In genomic region chr18:21833619-21834300, GRCh38 we compare ENCODE assay signal across 29 cellular contexts.
DNase-seq lines count a peak whose midpoint lies in the region; ATAC-seq and TF ChIP-seq lines count a peak whose summit lies in the region.
"Had no signal": no experiment of that assay in that cellular context is flagged by ENCODE, and none has a peak within 500 bp of the region (broad histone marks: within the 10 kb centered on the region; RNA-seq: fewer than 3 reads in every experiment).

No MANE protein-coding gene starts in this region.

- DNase-seq in NCI-H524 (lab: John Stamatoyannopoulos, UW) (peak; percentile 37 to 75), heart left ventricle (peak in 1 of 5 donors; percentile 32), AG08395 (ENCODE audit: low spot score) (no peak), upper lobe of right lung (no peak), NCI-H1092 treated with DMSO at 0.1 percent for 48 hours (lab: John Stamatoyannopoulos, UW) (no peak), AML-193 (lab: John Stamatoyannopoulos, UW) (no peak)
- DNase-seq: activated CD4-positive, alpha-beta T cell treated with anti-CD3 and anti-CD28 coated beads, Interleukin-2, amount 50 U/mL, for 4 hours; activated CD4-positive, CD25-positive, alpha-beta regulatory T cell; activated CD8-positive, alpha-beta memory T cell treated with anti-CD3 and anti-CD28 coated beads, Interleukin-2, amount 50 U/mL, for 4 hours; activated naive CD4-positive, alpha-beta T cell treated with anti-CD3 and anti-CD28 coated beads for 36 hours; adrenal gland; effector CD4-positive, alpha-beta T cell; KBM-7; MM.1S; NCI-H1436 treated with DMSO at 0.1 percent for 48 hours; NCI-H526 treated with DMSO at 0.1 percent for 48 hours; Peyer's patch; SJCRH30; stimulated activated naive CD8-positive, alpha-beta T cell treated with anti-CD3 and anti-CD28 coated beads, Interleukin-15, Interleukin-2, amounts not matched to agents 100 U/mL and 50 U/mL, for 24 hours; T-cell; testis had no signal

- H3K4me1 Mint-ChIP-seq in nephron: peaks cover 37% of the 10 kb centered on the region
- H3K4me1 Mint-ChIP-seq: T-cell had no signal

- peaks cover 0 to 15% (median 7%) of the 10 kb centered on the region in 9 donors for H3K36me3 ChIP-seq in heart left ventricle
- peaks cover 6% of the 10 kb centered on the region for H3K36me3 ChIP-seq in upper lobe of right lung
- H3K36me3 ChIP-seq: SJCRH30 had no signal

- H3K9me3 Mint-ChIP-seq in nephron: no peaks in the 10 kb centered on the region
- H3K9me3 Mint-ChIP-seq: activated naive CD4-positive, alpha-beta T cell treated with anti-CD3 and anti-CD28 coated beads for 36 hours; activated T-helper 1 cell treated with anti-CD3 and anti-CD28 coated beads, Interleukin-12 subunit alpha, Interleukin-12 subunit beta, Interleukin-2, Interleukin-4 antibody, amounts not matched to agents 30 ng/mL and 10 ng/mL and 1 ng/mL, durations not matched to agents 14 hours and 24 hours and 36 hours; brain; memory B cell; T-cell had no signal

- WGBS in heart left ventricle, 4 donors: 44 to 66% (median 61%) methylated on average over 4 of the region's 4 CpGs

- H3K27ac Mint-ChIP-seq in nephron: peak overlapping the region in 2 of 3 experiments; percentile 3 to 26
- H3K27ac Mint-ChIP-seq: activated naive CD4-positive, alpha-beta T cell treated with anti-CD3 and anti-CD28 coated beads for 36 hours; activated T-helper 1 cell treated with anti-CD3 and anti-CD28 coated beads, Interleukin-12 subunit alpha, Interleukin-12 subunit beta, Interleukin-2, Interleukin-4 antibody, amounts not matched to agents 30 ng/mL and 10 ng/mL and 1 ng/mL, durations not matched to agents 14 hours and 24 hours and 36 hours; memory B cell; progenitor cell of endocrine pancreas; T-cell had no signal

- H3K9me3 ChIP-seq in heart left ventricle (no peaks in the 10 kb centered on the region), upper lobe of right lung (no peaks in the 10 kb centered on the region)
- H3K9me3 ChIP-seq: adrenal gland, BLaER1, Peyer's patch, SJCRH30, testis, vagina had no signal

- ATAC-seq in heart left ventricle (peak; percentile 34 to 77 (median 70)), upper lobe of right lung (no peak)
- ATAC-seq: stimulated activated naive CD8-positive, alpha-beta T cell treated with anti-CD3 and anti-CD28 coated beads, Interleukin-15, Interleukin-2, amounts not matched to agents 100 U/mL and 50 U/mL, for 24 hours; T-cell had no signal

- H3K4me3 ChIP-seq in heart left ventricle (no peak overlapping the region), upper lobe of right lung (no peak overlapping the region)
- H3K4me3 ChIP-seq: adrenal gland, BLaER1, Peyer's patch, SJCRH30, testis, vagina had no signal

- no peaks in the 10 kb centered on the region for H3K27me3 ChIP-seq in heart left ventricle
- H3K27me3 ChIP-seq in upper lobe of right lung: no peaks in the 10 kb centered on the region
- H3K27me3 ChIP-seq: adrenal gland, BLaER1, Peyer's patch, SJCRH30, testis, vagina had no signal

- no peak for TF ChIP-seq CTCF in 22Rv1 (IDR thresholded peaks at IDR 0.05)
- TF ChIP-seq CTCF in heart left ventricle (IDR thresholded peaks at IDR 0.05): no peak
- no peak for TF ChIP-seq CTCF in nephron (IDR thresholded peaks at IDR 0.05; ENCODE audit: unreplicated experiment in 3 of 3)
- TF ChIP-seq CTCF in upper lobe of right lung (IDR thresholded peaks at IDR 0.05): no peak

- TF ChIP-seq POLR2A in heart left ventricle (IDR thresholded peaks at IDR 0.05): no peak

- H3K27ac ChIP-seq in 22Rv1 (peak overlapping the region; percentile 33; the same call in 1 of the 2 replicates), heart left ventricle (peak overlapping the region in 11 of 12 donors; percentile 7 to 81 (median 73)), upper lobe of right lung (no peak overlapping the region)
- H3K27ac ChIP-seq: adrenal gland, BLaER1, Peyer's patch, SJCRH30, testis, vagina had no signal

- H3K4me3 Mint-ChIP-seq in nephron: no peak overlapping the region
- H3K4me3 Mint-ChIP-seq: activated naive CD4-positive, alpha-beta T cell treated with anti-CD3 and anti-CD28 coated beads for 36 hours; activated T-helper 1 cell treated with anti-CD3 and anti-CD28 coated beads, Interleukin-12 subunit alpha, Interleukin-12 subunit beta, Interleukin-2, Interleukin-4 antibody, amounts not matched to agents 30 ng/mL and 10 ng/mL and 1 ng/mL, durations not matched to agents 14 hours and 24 hours and 36 hours; brain; memory B cell; T-cell had no signal

- no peaks in the 10 kb centered on the region for H3K27me3 Mint-ChIP-seq in nephron (ENCODE audit: low read depth)
- H3K27me3 Mint-ChIP-seq: brain, memory B cell, progenitor cell of endocrine pancreas, T-cell had no signal

- H3K4me1 ChIP-seq in heart left ventricle: peaks cover 0 to 18% (median 0%) of the 10 kb centered on the region in 12 donors
- H3K4me1 ChIP-seq in upper lobe of right lung: no peaks in the 10 kb centered on the region
- H3K4me1 ChIP-seq: BLaER1, Peyer's patch, SJCRH30, testis, vagina had no signal

- intact Hi-C loops in heart left ventricle (cut with DNase I): loop anchor here in 2 of 10 donors (5.0 to 10.0 kb wide), 2 partner anchors 131 to 229 kb away; partner anchors contain the start of genes ABHD3 (in 1 of the 2) and ESCO1 (in 1 of the 2)
- intact Hi-C loops in upper lobe of right lung (cut with DNase I): no loop called here

- H3K36me3 Mint-ChIP-seq in nephron (ENCODE audit: low read depth): peaks cover 19% of the 10 kb centered on the region

Comparison
In these comparisons a context has a peak if more than half of its experiments do, and no peak if none do; other contexts are left out.
1. DNase-seq: peak in NCI-H524 (2 of 2); none in AG08395 (single experiment), upper lobe of right lung (single experiment), NCI-H1092 treated with DMSO at 0.1 percent for 48 hours (single experiment) and AML-193 (0 of 2).